2 cellular contexts compared by ENCODE assay signal in the genomic region with DNA sequence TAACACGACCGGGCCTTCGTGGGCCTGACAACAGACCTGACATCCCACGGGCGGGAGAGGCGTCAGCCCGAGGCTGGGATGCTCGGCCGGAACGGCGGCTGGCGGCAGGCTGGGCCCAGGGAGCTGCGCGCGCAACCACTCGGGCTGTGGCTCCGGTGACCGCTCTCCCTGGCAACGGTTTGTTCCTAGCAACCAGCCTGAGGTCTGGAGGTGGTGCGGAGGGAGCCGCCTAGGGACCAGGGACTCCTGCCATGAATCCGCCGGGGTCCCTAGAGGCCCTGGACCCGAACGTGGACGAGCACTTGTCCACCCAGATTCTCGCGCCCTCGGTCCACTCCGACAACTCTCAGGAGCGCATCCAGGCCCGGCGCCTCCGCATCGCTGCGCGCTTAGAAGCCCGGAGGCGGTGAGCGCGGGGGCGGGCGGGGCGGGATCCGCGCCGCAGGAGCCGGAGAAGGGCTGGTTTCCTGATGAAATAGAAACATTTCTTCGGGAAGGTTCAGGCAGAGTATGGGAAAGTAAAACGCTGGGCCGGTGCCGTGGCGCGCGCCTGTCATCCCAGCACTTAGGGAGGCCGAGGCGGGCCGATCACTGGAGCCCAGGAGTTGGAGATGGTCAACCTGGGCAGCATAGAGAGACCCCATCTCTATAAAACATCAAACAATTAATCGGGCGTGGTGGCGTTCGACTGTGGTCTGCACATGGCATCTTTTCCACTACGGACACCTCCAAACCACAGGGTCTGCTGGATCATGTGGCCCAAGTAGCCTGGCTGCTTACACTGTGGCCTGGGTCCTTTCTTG.
A peak's percentile ranks its signal among the peaks of the same experiment; 100 is the strongest.
TF ChIP-seq lines count a peak whose summit lies in the region.

A gene (plus strand): TSS at position 182 of the 803 bp plus-strand sequence. CDS start 70 bp downstream, at position 252.

TF ChIP-seq in GM23338, 12 proteins besides CTCF, POLR2A, EP300 and RAD21:
- TF ChIP-seq, protein P1, sequence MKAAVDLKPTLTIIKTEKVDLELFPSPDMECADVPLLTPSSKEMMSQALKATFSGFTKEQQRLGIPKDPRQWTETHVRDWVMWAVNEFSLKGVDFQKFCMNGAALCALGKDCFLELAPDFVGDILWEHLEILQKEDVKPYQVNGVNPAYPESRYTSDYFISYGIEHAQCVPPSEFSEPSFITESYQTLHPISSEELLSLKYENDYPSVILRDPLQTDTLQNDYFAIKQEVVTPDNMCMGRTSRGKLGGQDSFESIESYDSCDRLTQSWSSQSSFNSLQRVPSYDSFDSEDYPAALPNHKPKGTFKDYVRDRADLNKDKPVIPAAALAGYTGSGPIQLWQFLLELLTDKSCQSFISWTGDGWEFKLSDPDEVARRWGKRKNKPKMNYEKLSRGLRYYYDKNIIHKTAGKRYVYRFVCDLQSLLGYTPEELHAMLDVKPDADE (IDR thresholded peaks at IDR 0.05) = no peak
- TF ChIP-seq, protein P2, sequence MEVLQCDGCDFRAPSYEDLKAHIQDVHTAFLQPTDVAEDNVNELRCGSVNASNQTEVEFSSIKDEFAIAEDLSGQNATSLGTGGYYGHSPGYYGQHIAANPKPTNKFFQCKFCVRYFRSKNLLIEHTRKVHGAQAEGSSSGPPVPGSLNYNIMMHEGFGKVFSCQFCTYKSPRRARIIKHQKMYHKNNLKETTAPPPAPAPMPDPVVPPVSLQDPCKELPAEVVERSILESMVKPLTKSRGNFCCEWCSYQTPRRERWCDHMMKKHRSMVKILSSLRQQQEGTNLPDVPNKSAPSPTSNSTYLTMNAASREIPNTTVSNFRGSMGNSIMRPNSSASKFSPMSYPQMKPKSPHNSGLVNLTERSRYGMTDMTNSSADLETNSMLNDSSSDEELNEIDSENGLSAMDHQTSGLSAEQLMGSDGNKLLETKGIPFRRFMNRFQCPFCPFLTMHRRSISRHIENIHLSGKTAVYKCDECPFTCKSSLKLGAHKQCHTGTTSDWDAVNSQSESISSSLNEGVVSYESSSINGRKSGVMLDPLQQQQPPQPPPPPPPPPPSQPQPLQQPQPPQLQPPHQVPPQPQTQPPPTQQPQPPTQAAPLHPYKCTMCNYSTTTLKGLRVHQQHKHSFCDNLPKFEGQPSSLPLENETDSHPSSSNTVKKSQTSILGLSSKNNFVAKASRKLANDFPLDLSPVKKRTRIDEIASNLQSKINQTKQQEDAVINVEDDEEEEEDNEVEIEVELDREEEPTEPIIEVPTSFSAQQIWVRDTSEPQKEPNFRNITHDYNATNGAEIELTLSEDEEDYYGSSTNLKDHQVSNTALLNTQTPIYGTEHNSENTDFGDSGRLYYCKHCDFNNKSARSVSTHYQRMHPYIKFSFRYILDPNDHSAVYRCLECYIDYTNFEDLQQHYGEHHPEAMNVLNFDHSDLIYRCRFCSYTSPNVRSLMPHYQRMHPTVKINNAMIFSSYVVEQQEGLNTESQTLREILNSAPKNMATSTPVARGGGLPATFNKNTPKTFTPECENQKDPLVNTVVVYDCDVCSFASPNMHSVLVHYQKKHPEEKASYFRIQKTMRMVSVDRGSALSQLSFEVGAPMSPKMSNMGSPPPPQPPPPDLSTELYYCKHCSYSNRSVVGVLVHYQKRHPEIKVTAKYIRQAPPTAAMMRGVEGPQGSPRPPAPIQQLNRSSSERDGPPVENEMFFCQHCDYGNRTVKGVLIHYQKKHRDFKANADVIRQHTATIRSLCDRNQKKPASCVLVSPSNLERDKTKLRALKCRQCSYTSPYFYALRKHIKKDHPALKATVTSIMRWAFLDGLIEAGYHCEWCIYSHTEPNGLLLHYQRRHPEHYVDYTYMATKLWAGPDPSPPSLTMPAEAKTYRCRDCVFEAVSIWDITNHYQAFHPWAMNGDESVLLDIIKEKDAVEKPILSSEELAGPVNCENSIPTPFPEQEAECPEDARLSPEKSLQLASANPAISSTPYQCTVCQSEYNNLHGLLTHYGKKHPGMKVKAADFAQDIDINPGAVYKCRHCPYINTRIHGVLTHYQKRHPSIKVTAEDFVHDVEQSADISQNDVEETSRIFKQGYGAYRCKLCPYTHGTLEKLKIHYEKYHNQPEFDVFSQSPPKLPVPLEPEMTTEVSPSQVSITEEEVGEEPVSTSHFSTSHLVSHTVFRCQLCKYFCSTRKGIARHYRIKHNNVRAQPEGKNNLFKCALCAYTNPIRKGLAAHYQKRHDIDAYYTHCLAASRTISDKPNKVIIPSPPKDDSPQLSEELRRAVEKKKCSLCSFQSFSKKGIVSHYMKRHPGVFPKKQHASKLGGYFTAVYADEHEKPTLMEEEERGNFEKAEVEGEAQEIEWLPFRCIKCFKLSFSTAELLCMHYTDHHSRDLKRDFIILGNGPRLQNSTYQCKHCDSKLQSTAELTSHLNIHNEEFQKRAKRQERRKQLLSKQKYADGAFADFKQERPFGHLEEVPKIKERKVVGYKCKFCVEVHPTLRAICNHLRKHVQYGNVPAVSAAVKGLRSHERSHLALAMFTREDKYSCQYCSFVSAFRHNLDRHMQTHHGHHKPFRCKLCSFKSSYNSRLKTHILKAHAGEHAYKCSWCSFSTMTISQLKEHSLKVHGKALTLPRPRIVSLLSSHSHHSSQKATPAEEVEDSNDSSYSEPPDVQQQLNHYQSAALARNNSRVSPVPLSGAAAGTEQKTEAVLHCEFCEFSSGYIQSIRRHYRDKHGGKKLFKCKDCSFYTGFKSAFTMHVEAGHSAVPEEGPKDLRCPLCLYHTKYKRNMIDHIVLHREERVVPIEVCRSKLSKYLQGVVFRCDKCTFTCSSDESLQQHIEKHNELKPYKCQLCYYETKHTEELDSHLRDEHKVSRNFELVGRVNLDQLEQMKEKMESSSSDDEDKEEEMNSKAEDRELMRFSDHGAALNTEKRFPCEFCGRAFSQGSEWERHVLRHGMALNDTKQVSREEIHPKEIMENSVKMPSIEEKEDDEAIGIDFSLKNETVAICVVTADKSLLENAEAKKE (CRISPR knock-in tag; IDR thresholded peaks at IDR 0.05) = no peak
- TF ChIP-seq ZNF331 (CRISPR knock-in tag; IDR thresholded peaks at IDR 0.05; ENCODE audit: low read depth) = no peak

TF ChIP-seq in H1, 55 proteins besides CTCF, POLR2A, EP300 and RAD21:
- TF ChIP-seq NRF1 (IDR thresholded peaks at IDR 0.05; ENCODE audit: low read depth, low read length) = peak; percentile 35; the same call in 1 of the 2 replicates
- TF ChIP-seq SIN3A (conservative IDR thresholded peaks at IDR 0.05 in 1 of 2, IDR thresholded peaks at IDR 0.05 in 1 of 2; ENCODE audit: low read depth in 1 of 2, low read length in 2 of 2) = peak in 1 of 2 experiments; percentile 88; a peak in 2 of 4 replicates
- TF ChIP-seq, protein P3, sequence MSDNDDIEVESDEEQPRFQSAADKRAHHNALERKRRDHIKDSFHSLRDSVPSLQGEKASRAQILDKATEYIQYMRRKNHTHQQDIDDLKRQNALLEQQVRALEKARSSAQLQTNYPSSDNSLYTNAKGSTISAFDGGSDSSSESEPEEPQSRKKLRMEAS (IDR thresholded peaks at IDR 0.05) = peak; percentile 46; the same call in 1 of the 2 replicates
- TF ChIP-seq KDM4A (IDR thresholded peaks at IDR 0.05; ENCODE audit: low read depth, low read length, severe bottlenecking) = peak; percentile 62
- TF ChIP-seq, protein P4, sequence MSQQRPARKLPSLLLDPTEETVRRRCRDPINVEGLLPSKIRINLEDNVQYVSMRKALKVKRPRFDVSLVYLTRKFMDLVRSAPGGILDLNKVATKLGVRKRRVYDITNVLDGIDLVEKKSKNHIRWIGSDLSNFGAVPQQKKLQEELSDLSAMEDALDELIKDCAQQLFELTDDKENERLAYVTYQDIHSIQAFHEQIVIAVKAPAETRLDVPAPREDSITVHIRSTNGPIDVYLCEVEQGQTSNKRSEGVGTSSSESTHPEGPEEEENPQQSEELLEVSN (IDR thresholded peaks at IDR 0.05) = peak; percentile 73
- no peak for TF ChIP-seq CBX5 (IDR thresholded peaks at IDR 0.05; ENCODE audit: low read depth, low read length)
- peak; percentile 62 for TF ChIP-seq SAP30 (IDR thresholded peaks at IDR 0.05; ENCODE audit: insufficient read depth, insufficient replicate concordance, low read length)
- TF ChIP-seq BACH1 (IDR thresholded peaks at IDR 0.05; ENCODE audit: low read length) = no peak
- TF ChIP-seq TBP (IDR thresholded peaks at IDR 0.05; ENCODE audit: low read depth, low read length) = 0 out of 2 replicates have a peak, but pooled peaks have one; percentile 11
- TF ChIP-seq YY1 (IDR thresholded peaks at IDR 0.05; ENCODE audit: low read depth, low read length) = no peak
- TF ChIP-seq ASH2L (IDR thresholded peaks at IDR 0.05; ENCODE audit: low read length) = peak; percentile 45
- TF ChIP-seq, protein P5, sequence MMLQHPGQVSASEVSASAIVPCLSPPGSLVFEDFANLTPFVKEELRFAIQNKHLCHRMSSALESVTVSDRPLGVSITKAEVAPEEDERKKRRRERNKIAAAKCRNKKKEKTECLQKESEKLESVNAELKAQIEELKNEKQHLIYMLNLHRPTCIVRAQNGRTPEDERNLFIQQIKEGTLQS (IDR thresholded peaks at IDR 0.05; ENCODE audit: insufficient read depth, low read depth, low read length) = no peak
